In the genomic region with DNA sequence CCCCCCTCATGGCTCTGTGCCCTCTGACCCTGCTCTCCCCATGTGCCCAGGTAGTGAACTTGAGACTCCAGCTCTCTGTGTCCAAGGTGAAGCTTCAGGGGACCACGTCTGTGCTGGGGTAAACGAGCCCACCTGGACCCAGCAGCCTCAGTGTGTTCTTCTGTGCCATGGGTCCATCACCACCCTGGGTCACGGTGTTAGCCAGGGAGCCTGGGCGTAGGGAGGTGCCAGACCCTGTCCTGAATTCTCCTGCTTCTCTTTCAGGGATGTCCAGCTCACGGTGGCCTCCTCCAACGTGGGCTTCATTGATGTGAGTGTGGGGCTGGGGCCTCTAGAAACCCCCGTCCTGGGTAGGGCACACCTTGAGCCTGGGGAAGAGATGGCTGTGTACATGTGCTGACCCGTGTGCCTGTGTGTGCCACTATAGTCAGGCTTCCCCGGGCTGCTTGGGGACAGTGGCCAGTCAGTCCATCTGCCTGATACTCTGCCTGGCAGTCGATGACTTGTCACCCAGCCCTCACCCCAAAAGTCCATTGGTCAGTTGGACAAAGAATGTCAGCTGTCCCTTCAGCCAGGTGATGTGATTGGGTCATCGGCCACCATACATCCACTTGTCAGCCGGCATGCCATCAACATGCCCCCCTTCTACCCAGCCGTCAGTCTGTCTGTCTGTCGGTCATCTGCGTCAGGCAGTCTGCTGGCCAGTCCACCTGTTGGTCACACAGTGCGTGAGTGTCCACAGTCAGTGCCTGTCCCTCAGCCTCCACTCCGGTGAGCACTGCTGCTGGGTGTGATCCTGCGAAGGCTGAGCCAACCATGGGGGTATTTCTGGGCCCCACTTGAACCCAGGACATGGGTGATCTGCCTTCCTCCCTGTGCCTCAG, we compare ENCODE assay signal across 1 cellular context.
TF ChIP-seq lines count a peak whose summit lies in the region.

No MANE protein-coding gene starts in this region.

TF ChIP-seq in HepG2, 621 proteins besides CTCF, POLR2A, EP300 and RAD21 (continued from another document and continues in another):
- TF ChIP-seq, protein P1, sequence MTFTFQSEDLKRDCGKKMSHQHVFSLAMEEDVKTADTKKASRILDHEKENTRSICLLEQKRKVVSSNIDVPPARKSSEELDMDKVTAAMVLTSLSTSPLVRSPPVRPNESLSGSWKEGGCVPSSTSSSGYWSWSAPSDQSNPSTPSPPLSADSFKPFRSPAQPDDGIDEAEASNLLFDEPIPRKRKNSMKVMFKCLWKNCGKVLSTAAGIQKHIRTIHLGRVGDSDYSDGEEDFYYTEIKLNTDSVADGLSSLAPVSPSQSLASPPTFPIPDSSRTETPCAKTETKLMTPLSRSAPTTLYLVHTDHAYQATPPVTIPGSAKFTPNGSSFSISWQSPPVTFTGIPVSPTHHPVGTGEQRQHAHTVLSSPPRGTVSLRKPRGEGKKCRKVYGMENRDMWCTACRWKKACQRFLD (CRISPR knock-in tag; IDR thresholded peaks at IDR 0.05; ENCODE audit: borderline replicate concordance) = no peak
- no peak for TF ChIP-seq ZNF343 (CRISPR knock-in tag; IDR thresholded peaks at IDR 0.05)
- TF ChIP-seq HOXD1 (CRISPR knock-in tag; IDR thresholded peaks at IDR 0.05) = no peak
- TF ChIP-seq, protein P2, sequence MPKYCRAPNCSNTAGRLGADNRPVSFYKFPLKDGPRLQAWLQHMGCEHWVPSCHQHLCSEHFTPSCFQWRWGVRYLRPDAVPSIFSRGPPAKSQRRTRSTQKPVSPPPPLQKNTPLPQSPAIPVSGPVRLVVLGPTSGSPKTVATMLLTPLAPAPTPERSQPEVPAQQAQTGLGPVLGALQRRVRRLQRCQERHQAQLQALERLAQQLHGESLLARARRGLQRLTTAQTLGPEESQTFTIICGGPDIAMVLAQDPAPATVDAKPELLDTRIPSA (CRISPR knock-in tag; IDR thresholded peaks at IDR 0.05; ENCODE audit: borderline replicate concordance) = no peak
- no peak for TF ChIP-seq ZNF264 (CRISPR knock-in tag; IDR thresholded peaks at IDR 0.05)
- TF ChIP-seq MED8 (CRISPR knock-in tag; IDR thresholded peaks at IDR 0.05; ENCODE audit: insufficient replicate concordance) = no peak
- no peak for TF ChIP-seq YEATS4 (CRISPR knock-in tag; IDR thresholded peaks at IDR 0.05; ENCODE audit: borderline replicate concordance)
- TF ChIP-seq CSRNP2 (CRISPR knock-in tag; conservative IDR thresholded peaks at IDR 0.05; ENCODE audit: low read depth) = no peak
- TF ChIP-seq ZC3H4 (CRISPR knock-in tag; IDR thresholded peaks at IDR 0.05; ENCODE audit: borderline replicate concordance) = no peak
- no peak for TF ChIP-seq ATF7 (IDR thresholded peaks at IDR 0.05)
- TF ChIP-seq ATF7 (CRISPR knock-in tag; IDR thresholded peaks at IDR 0.05) = no peak
- TF ChIP-seq CENPT (CRISPR knock-in tag; IDR thresholded peaks at IDR 0.05; ENCODE audit: low read depth) = no peak; the same call in 1 of the 2 replicates
- no peak for TF ChIP-seq ZNF792 (CRISPR knock-in tag; IDR thresholded peaks at IDR 0.05)
- no peak for TF ChIP-seq GZF1 (CRISPR knock-in tag; IDR thresholded peaks at IDR 0.05)
- TF ChIP-seq MTA3 (CRISPR knock-in tag; IDR thresholded peaks at IDR 0.05) = no peak
- no peak for TF ChIP-seq ZNF431 (CRISPR knock-in tag; IDR thresholded peaks at IDR 0.05; ENCODE audit: borderline replicate concordance, low read depth)
- TF ChIP-seq, protein P3, sequence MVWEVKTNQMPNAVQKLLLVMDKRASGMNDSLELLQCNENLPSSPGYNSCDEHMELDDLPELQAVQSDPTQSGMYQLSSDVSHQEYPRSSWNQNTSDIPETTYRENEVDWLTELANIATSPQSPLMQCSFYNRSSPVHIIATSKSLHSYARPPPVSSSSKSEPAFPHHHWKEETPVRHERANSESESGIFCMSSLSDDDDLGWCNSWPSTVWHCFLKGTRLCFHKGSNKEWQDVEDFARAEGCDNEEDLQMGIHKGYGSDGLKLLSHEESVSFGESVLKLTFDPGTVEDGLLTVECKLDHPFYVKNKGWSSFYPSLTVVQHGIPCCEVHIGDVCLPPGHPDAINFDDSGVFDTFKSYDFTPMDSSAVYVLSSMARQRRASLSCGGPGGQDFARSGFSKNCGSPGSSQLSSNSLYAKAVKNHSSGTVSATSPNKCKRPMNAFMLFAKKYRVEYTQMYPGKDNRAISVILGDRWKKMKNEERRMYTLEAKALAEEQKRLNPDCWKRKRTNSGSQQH (CRISPR knock-in tag; IDR thresholded peaks at IDR 0.05; ENCODE audit: low read depth) = no peak
- TF ChIP-seq ZNF550 (CRISPR knock-in tag; IDR thresholded peaks at IDR 0.05; ENCODE audit: borderline replicate concordance) = no peak
- TF ChIP-seq KDM2A (CRISPR knock-in tag; IDR thresholded peaks at IDR 0.05; ENCODE audit: borderline replicate concordance, low read depth) = no peak
- peak; percentile 53; the same call in 1 of the 2 replicates for TF ChIP-seq KDM5B (CRISPR knock-in tag; IDR thresholded peaks at IDR 0.05; ENCODE audit: borderline replicate concordance)
- TF ChIP-seq SRSF9 (IDR thresholded peaks at IDR 0.05; ENCODE audit: borderline replicate concordance, insufficient read depth, low read depth, low read length, poor library complexity, severe bottlenecking) = no peak
- no peak for TF ChIP-seq SPEN (CRISPR knock-in tag; IDR thresholded peaks at IDR 0.05; ENCODE audit: low read depth)
- TF ChIP-seq RFX5 (IDR thresholded peaks at IDR 0.05; ENCODE audit: low read depth, low read length) = peak; percentile 59; the same call in 1 of the 2 replicates
- TF ChIP-seq BCL6 (CRISPR knock-in tag; IDR thresholded peaks at IDR 0.05) = no peak
- no peak for TF ChIP-seq ZNF790 (CRISPR knock-in tag; IDR thresholded peaks at IDR 0.05; ENCODE audit: borderline replicate concordance)
- TF ChIP-seq, protein P4, sequence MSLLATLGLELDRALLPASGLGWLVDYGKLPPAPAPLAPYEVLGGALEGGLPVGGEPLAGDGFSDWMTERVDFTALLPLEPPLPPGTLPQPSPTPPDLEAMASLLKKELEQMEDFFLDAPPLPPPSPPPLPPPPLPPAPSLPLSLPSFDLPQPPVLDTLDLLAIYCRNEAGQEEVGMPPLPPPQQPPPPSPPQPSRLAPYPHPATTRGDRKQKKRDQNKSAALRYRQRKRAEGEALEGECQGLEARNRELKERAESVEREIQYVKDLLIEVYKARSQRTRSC (CRISPR knock-in tag; IDR thresholded peaks at IDR 0.05; ENCODE audit: low read depth) = 0 out of 2 replicates have a peak, but pooled peaks have one; percentile 39
- TF ChIP-seq HNRNPL (IDR thresholded peaks at IDR 0.05; ENCODE audit: low read depth, low read length) = 0 out of 2 replicates have a peak, but pooled peaks have one; percentile 11
- TF ChIP-seq ZNF629 (CRISPR knock-in tag; conservative IDR thresholded peaks at IDR 0.05) = peak; percentile 97
- TF ChIP-seq, protein P5, sequence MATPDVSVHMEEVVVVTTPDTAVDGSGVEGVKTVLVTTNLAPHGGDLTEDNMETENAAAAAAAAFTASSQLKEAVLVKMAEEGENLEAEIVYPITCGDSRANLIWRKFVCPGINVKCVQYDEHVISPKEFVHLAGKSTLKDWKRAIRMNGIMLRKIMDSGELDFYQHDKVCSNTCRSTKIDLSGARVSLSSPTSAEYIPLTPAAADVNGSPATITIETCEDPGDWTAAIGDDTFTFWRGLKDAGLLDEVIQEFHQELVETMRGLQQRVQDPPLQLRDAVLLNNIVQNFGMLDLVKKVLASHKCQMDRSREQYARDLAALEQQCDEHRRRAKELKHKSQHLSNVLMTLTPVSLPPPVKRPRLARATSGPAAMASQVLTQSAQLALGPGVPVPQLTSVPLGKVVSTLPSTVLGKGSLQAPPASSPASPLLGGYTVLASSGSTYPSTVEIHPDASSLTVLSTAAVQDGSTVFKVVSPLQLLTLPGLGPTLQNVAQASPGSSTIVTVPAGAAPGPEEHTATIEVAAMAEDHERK (CRISPR knock-in tag; IDR thresholded peaks at IDR 0.05; ENCODE audit: low read depth) = no peak
- TF ChIP-seq MTA1 (CRISPR knock-in tag; IDR thresholded peaks at IDR 0.05; ENCODE audit: borderline replicate concordance) = 0 out of 2 replicates have a peak, but pooled peaks have one; percentile 19
- no peak for TF ChIP-seq HMGA1 (CRISPR knock-in tag; conservative IDR thresholded peaks at IDR 0.05)
- TF ChIP-seq ZBTB21 (CRISPR knock-in tag; IDR thresholded peaks at IDR 0.05) = no peak
- TF ChIP-seq PCBP2 (optimal IDR thresholded peaks at IDR 0.05; ENCODE audit: low read depth, low read length, poor library complexity, severe bottlenecking) = no peak
- TF ChIP-seq FOXO1 (CRISPR knock-in tag; IDR thresholded peaks at IDR 0.05) = no peak
- TF ChIP-seq, protein P6, sequence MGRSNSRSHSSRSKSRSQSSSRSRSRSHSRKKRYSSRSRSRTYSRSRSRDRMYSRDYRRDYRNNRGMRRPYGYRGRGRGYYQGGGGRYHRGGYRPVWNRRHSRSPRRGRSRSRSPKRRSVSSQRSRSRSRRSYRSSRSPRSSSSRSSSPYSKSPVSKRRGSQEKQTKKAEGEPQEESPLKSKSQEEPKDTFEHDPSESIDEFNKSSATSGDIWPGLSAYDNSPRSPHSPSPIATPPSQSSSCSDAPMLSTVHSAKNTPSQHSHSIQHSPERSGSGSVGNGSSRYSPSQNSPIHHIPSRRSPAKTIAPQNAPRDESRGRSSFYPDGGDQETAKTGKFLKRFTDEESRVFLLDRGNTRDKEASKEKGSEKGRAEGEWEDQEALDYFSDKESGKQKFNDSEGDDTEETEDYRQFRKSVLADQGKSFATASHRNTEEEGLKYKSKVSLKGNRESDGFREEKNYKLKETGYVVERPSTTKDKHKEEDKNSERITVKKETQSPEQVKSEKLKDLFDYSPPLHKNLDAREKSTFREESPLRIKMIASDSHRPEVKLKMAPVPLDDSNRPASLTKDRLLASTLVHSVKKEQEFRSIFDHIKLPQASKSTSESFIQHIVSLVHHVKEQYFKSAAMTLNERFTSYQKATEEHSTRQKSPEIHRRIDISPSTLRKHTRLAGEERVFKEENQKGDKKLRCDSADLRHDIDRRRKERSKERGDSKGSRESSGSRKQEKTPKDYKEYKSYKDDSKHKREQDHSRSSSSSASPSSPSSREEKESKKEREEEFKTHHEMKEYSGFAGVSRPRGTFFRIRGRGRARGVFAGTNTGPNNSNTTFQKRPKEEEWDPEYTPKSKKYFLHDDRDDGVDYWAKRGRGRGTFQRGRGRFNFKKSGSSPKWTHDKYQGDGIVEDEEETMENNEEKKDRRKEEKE (IDR thresholded peaks at IDR 0.05) = no peak
- TF ChIP-seq SATB2 (CRISPR knock-in tag; IDR thresholded peaks at IDR 0.05) = no peak
- TF ChIP-seq TAF1 (CRISPR knock-in tag; IDR thresholded peaks at IDR 0.05) = no peak
- TF ChIP-seq, protein P7, sequence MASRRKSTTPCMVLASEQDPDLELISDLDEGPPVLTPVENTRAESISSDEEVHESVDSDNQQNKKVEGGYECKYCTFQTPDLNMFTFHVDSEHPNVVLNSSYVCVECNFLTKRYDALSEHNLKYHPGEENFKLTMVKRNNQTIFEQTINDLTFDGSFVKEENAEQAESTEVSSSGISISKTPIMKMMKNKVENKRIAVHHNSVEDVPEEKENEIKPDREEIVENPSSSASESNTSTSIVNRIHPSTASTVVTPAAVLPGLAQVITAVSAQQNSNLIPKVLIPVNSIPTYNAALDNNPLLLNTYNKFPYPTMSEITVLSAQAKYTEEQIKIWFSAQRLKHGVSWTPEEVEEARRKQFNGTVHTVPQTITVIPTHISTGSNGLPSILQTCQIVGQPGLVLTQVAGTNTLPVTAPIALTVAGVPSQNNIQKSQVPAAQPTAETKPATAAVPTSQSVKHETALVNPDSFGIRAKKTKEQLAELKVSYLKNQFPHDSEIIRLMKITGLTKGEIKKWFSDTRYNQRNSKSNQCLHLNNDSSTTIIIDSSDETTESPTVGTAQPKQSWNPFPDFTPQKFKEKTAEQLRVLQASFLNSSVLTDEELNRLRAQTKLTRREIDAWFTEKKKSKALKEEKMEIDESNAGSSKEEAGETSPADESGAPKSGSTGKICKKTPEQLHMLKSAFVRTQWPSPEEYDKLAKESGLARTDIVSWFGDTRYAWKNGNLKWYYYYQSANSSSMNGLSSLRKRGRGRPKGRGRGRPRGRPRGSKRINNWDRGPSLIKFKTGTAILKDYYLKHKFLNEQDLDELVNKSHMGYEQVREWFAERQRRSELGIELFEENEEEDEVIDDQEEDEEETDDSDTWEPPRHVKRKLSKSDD (CRISPR knock-in tag; IDR thresholded peaks at IDR 0.05; ENCODE audit: low read depth) = no peak
- no peak for TF ChIP-seq ZNF781 (CRISPR knock-in tag; IDR thresholded peaks at IDR 0.05; ENCODE audit: borderline replicate concordance, not compliant biosample characterization)
- TF ChIP-seq, protein P8, sequence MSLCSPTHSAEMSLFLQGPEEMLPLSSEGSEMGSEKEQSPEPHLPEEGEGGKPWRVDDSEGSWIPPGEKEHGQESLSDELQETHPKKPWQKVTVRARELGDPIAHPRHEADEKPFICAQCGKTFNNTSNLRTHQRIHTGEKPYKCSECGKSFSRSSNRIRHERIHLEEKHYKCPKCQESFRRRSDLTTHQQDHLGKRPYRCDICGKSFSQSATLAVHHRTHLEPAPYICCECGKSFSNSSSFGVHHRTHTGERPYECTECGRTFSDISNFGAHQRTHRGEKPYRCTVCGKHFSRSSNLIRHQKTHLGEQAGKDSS (CRISPR knock-in tag; IDR thresholded peaks at IDR 0.05; ENCODE audit: borderline replicate concordance, low read depth) = 0 out of 2 replicates have a peak, but pooled peaks have one; percentile 31
- TF ChIP-seq SMC3 (IDR thresholded peaks at IDR 0.05; ENCODE audit: low read length) = no peak
- no peak for TF ChIP-seq XRCC5 (optimal IDR thresholded peaks at IDR 0.05; ENCODE audit: low read length)
- TF ChIP-seq ONECUT2 (CRISPR knock-in tag; IDR thresholded peaks at IDR 0.05) = no peak
- no peak for TF ChIP-seq ZMAT5 (CRISPR knock-in tag; IDR thresholded peaks at IDR 0.05; ENCODE audit: borderline replicate concordance, low read depth)
- no peak for TF ChIP-seq PHF20 (CRISPR knock-in tag; IDR thresholded peaks at IDR 0.05)
